In the genomic region with DNA sequence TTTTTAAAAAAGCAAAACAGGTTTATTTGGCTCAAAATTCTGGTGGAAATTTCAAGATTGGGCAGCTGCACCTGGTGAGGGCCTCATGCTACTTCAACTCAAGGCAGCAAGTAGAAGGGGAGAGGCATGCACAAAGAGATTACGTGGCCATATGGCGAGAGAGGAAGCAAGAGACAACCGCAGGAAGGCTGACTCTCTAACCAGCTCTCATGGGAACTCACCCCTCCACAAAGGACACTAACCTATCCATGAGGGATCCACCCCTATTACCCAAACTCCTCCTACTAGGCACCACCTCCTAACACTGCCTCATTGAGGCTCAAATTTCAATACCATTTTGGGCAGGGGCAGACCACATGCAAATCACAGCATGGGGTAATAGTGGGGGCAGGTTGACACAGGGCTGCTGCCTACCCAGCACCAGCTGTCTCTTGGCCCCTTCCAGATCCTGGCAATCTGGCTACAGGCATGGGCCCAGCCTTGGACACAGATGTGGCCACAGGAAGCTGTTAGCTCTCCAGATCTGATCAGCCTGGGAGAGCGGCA, we compare ENCODE assay signal across 1 cellular context.
TF ChIP-seq lines count a peak whose summit lies in the region.

No MANE protein-coding gene starts in this region.

TF ChIP-seq in K562, 482 proteins besides CTCF, POLR2A, EP300 and RAD21 (continued from another document and continues in another):
- TF ChIP-seq, protein P1, sequence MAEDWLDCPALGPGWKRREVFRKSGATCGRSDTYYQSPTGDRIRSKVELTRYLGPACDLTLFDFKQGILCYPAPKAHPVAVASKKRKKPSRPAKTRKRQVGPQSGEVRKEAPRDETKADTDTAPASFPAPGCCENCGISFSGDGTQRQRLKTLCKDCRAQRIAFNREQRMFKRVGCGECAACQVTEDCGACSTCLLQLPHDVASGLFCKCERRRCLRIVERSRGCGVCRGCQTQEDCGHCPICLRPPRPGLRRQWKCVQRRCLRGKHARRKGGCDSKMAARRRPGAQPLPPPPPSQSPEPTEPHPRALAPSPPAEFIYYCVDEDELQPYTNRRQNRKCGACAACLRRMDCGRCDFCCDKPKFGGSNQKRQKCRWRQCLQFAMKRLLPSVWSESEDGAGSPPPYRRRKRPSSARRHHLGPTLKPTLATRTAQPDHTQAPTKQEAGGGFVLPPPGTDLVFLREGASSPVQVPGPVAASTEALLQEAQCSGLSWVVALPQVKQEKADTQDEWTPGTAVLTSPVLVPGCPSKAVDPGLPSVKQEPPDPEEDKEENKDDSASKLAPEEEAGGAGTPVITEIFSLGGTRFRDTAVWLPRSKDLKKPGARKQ (CRISPR knock-in tag; IDR thresholded peaks at IDR 0.05) = no peak
- TF ChIP-seq HCFC1 (IDR thresholded peaks at IDR 0.05; ENCODE audit: low read depth, low read length) (no peak), EZH2 (IDR thresholded peaks at IDR 0.05; ENCODE audit: borderline replicate concordance, low read depth, low read length) (no peak), CC2D1A (IDR thresholded peaks at IDR 0.05) (no peak), SMARCA5 (IDR thresholded peaks at IDR 0.05) (no peak), L3MBTL2 (IDR thresholded peaks at IDR 0.05) (peak; percentile 93), ZNF79 (CRISPR knock-in tag; IDR thresholded peaks at IDR 0.05; ENCODE audit: low read depth) (no peak), NFIC (IDR thresholded peaks at IDR 0.05) (0 out of 2 replicates have a peak, but pooled peaks have one; percentile 4), ZFP36 (IDR thresholded peaks at IDR 0.05; ENCODE audit: low read depth, low read length, partially characterized antibody) (peak; percentile 18), THRAP3 (IDR thresholded peaks at IDR 0.05; ENCODE audit: borderline replicate concordance) (no peak), MYNN (IDR thresholded peaks at IDR 0.05) (0 out of 2 replicates have a peak, but pooled peaks have one; percentile 22), MYNN (CRISPR knock-in tag; IDR thresholded peaks at IDR 0.05) (no peak), ZNF512 (tag; IDR thresholded peaks at IDR 0.05) (no peak), ZNF589 (CRISPR knock-in tag; IDR thresholded peaks at IDR 0.05; ENCODE audit: low read depth) (0 out of 2 replicates have a peak, but pooled peaks have one; percentile 24), SRSF9 (IDR thresholded peaks at IDR 0.05; ENCODE audit: borderline replicate concordance, low read depth, low read length) (no peak), CCNT2 (IDR thresholded peaks at IDR 0.05; ENCODE audit: borderline replicate concordance, extremely low read depth, insufficient read length, low read depth, low read length) (no peak), HOXB6 (CRISPR knock-in tag; IDR thresholded peaks at IDR 0.05; ENCODE audit: borderline replicate concordance) (no peak), MCM7 (IDR thresholded peaks at IDR 0.05) (no peak), RBFOX2 (IDR thresholded peaks at IDR 0.05; ENCODE audit: low read depth, low read length) (no peak; the same call in 1 of the 2 replicates)
- TF ChIP-seq, protein P2, sequence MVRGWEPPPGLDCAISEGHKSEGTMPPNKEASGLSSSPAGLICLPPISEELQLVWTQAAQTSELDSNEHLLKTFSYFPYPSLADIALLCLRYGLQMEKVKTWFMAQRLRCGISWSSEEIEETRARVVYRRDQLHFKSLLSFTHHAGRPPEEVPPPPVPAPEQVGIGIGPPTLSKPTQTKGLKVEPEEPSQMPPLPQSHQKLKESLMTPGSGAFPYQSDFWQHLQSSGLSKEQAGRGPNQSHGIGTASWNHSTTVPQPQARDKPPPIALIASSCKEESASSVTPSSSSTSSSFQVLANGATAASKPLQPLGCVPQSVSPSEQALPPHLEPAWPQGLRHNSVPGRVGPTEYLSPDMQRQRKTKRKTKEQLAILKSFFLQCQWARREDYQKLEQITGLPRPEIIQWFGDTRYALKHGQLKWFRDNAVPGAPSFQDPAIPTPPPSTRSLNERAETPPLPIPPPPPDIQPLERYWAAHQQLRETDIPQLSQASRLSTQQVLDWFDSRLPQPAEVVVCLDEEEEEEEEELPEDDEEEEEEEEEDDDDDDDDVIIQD (CRISPR knock-in tag; IDR thresholded peaks at IDR 0.05) = no peak
- TF ChIP-seq, protein P3, sequence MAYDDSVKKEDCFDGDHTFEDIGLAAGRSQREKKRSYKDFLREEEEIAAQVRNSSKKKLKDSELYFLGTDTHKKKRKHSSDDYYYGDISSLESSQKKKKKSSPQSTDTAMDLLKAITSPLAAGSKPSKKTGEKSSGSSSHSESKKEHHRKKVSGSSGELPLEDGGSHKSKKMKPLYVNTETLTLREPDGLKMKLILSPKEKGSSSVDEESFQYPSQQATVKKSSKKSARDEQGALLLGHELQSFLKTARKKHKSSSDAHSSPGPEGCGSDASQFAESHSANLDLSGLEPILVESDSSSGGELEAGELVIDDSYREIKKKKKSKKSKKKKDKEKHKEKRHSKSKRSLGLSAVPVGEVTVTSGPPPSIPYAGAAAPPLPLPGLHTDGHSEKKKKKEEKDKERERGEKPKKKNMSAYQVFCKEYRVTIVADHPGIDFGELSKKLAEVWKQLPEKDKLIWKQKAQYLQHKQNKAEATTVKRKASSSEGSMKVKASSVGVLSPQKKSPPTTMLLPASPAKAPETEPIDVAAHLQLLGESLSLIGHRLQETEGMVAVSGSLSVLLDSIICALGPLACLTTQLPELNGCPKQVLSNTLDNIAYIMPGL (CRISPR knock-in tag; IDR thresholded peaks at IDR 0.05) = no peak
- TF ChIP-seq, protein P4, sequence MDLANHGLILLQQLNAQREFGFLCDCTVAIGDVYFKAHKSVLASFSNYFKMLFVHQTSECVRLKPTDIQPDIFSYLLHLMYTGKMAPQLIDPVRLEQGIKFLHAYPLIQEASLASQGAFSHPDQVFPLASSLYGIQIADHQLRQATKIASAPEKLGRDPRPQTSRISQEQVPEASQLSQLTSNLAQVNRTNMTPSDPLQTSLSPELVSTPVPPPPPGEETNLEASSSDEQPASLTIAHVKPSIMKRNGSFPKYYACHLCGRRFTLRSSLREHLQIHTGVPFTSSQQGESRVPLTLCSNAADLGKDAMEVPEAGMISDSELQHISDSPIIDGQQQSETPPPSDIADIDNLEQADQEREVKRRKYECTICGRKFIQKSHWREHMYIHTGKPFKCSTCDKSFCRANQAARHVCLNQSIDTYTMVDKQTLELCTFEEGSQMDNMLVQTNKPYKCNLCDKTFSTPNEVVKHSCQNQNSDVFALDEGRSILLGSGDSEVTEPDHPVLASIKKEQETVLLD (IDR thresholded peaks at IDR 0.05) = no peak
- TF ChIP-seq, protein P5, sequence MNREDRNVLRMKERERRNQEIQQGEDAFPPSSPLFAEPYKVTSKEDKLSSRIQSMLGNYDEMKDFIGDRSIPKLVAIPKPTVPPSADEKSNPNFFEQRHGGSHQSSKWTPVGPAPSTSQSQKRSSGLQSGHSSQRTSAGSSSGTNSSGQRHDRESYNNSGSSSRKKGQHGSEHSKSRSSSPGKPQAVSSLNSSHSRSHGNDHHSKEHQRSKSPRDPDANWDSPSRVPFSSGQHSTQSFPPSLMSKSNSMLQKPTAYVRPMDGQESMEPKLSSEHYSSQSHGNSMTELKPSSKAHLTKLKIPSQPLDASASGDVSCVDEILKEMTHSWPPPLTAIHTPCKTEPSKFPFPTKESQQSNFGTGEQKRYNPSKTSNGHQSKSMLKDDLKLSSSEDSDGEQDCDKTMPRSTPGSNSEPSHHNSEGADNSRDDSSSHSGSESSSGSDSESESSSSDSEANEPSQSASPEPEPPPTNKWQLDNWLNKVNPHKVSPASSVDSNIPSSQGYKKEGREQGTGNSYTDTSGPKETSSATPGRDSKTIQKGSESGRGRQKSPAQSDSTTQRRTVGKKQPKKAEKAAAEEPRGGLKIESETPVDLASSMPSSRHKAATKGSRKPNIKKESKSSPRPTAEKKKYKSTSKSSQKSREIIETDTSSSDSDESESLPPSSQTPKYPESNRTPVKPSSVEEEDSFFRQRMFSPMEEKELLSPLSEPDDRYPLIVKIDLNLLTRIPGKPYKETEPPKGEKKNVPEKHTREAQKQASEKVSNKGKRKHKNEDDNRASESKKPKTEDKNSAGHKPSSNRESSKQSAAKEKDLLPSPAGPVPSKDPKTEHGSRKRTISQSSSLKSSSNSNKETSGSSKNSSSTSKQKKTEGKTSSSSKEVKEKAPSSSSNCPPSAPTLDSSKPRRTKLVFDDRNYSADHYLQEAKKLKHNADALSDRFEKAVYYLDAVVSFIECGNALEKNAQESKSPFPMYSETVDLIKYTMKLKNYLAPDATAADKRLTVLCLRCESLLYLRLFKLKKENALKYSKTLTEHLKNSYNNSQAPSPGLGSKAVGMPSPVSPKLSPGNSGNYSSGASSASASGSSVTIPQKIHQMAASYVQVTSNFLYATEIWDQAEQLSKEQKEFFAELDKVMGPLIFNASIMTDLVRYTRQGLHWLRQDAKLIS (CRISPR knock-in tag; IDR thresholded peaks at IDR 0.05) = 0 out of 2 replicates have a peak, but pooled peaks have one; percentile 42
- TF ChIP-seq, protein P6, sequence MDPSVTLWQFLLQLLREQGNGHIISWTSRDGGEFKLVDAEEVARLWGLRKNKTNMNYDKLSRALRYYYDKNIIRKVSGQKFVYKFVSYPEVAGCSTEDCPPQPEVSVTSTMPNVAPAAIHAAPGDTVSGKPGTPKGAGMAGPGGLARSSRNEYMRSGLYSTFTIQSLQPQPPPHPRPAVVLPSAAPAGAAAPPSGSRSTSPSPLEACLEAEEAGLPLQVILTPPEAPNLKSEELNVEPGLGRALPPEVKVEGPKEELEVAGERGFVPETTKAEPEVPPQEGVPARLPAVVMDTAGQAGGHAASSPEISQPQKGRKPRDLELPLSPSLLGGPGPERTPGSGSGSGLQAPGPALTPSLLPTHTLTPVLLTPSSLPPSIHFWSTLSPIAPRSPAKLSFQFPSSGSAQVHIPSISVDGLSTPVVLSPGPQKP (CRISPR knock-in tag; IDR thresholded peaks at IDR 0.05) = no peak
- TF ChIP-seq, protein P7, sequence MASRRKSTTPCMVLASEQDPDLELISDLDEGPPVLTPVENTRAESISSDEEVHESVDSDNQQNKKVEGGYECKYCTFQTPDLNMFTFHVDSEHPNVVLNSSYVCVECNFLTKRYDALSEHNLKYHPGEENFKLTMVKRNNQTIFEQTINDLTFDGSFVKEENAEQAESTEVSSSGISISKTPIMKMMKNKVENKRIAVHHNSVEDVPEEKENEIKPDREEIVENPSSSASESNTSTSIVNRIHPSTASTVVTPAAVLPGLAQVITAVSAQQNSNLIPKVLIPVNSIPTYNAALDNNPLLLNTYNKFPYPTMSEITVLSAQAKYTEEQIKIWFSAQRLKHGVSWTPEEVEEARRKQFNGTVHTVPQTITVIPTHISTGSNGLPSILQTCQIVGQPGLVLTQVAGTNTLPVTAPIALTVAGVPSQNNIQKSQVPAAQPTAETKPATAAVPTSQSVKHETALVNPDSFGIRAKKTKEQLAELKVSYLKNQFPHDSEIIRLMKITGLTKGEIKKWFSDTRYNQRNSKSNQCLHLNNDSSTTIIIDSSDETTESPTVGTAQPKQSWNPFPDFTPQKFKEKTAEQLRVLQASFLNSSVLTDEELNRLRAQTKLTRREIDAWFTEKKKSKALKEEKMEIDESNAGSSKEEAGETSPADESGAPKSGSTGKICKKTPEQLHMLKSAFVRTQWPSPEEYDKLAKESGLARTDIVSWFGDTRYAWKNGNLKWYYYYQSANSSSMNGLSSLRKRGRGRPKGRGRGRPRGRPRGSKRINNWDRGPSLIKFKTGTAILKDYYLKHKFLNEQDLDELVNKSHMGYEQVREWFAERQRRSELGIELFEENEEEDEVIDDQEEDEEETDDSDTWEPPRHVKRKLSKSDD (conservative IDR thresholded peaks at IDR 0.05; ENCODE audit: low read length) = no peak
- TF ChIP-seq, protein P8, sequence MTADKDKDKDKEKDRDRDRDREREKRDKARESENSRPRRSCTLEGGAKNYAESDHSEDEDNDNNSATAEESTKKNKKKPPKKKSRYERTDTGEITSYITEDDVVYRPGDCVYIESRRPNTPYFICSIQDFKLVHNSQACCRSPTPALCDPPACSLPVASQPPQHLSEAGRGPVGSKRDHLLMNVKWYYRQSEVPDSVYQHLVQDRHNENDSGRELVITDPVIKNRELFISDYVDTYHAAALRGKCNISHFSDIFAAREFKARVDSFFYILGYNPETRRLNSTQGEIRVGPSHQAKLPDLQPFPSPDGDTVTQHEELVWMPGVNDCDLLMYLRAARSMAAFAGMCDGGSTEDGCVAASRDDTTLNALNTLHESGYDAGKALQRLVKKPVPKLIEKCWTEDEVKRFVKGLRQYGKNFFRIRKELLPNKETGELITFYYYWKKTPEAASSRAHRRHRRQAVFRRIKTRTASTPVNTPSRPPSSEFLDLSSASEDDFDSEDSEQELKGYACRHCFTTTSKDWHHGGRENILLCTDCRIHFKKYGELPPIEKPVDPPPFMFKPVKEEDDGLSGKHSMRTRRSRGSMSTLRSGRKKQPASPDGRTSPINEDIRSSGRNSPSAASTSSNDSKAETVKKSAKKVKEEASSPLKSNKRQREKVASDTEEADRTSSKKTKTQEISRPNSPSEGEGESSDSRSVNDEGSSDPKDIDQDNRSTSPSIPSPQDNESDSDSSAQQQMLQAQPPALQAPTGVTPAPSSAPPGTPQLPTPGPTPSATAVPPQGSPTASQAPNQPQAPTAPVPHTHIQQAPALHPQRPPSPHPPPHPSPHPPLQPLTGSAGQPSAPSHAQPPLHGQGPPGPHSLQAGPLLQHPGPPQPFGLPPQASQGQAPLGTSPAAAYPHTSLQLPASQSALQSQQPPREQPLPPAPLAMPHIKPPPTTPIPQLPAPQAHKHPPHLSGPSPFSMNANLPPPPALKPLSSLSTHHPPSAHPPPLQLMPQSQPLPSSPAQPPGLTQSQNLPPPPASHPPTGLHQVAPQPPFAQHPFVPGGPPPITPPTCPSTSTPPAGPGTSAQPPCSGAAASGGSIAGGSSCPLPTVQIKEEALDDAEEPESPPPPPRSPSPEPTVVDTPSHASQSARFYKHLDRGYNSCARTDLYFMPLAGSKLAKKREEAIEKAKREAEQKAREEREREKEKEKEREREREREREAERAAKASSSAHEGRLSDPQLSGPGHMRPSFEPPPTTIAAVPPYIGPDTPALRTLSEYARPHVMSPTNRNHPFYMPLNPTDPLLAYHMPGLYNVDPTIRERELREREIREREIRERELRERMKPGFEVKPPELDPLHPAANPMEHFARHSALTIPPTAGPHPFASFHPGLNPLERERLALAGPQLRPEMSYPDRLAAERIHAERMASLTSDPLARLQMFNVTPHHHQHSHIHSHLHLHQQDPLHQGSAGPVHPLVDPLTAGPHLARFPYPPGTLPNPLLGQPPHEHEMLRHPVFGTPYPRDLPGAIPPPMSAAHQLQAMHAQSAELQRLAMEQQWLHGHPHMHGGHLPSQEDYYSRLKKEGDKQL (CRISPR knock-in tag; IDR thresholded peaks at IDR 0.05; ENCODE audit: borderline replicate concordance) = no peak
